Comparison of ENCODE assay signal across 8 cellular contexts in genomic region chr3:33799202-33799551, GRCh38. TPM values are rescaled to one million over a fixed set of nuclear protein-coding genes. Genes with fewer than 3 reads are reported as not detected.
A peak's percentile ranks its signal among the peaks of the same experiment; 100 is the strongest.
DNase-seq lines count a peak whose midpoint lies in the region; ATAC-seq, FAIRE-seq and TF ChIP-seq lines count a peak whose summit lies in the region.

No MANE protein-coding gene starts in this region.

- H3K4me3 ChIP-seq in SJSA1 (peak overlapping the region; percentile 80), fibroblast of pulmonary artery (replicated peaks; ENCODE audit: low read depth, low read length) (peak overlapping the region; percentile 93)

- H3K27me3 ChIP-seq in SJSA1 (replicated peaks) = no peaks in the 10 kb centered on the region

- peaks cover 16% of the 10 kb centered on the region; the same call in 1 of the 2 replicates for H3K36me3 ChIP-seq in SJSA1

- intact Hi-C loops in sciatic nerve (cut with DNase I) = no loop called here

- H3K4me1 ChIP-seq in SJSA1 (replicated peaks) = peaks cover 14% of the 10 kb centered on the region; the same call in 1 of the 2 replicates

- no peaks in the 10 kb centered on the region for H3K9me3 ChIP-seq in SJSA1 (replicated peaks)

- no peak for FAIRE-seq in GM12891 (lab: Jason Lieb, UNC)

- TF ChIP-seq CTCF in fibroblast of pulmonary artery (IDR thresholded peaks at IDR 0.05; ENCODE audit: low read length, missing control alignments) = no peak

- ATAC-seq in sciatic nerve (peak; percentile 3), HG02885 (IDR thresholded peaks at IDR 0.05; ENCODE audit: poor library complexity, unreplicated experiment) (no peak)

- peak overlapping the region; percentile 92 for H3K27ac ChIP-seq in SJSA1

- DNase-seq in GM12891 (ENCODE audit: insufficient read length, low spot score) = peak; percentile 6
- DNase-seq in SJSA1 (ENCODE audit: low read depth in 1 of 2, low spot score in 2 of 2) = no peak
- no peak for DNase-seq in fibroblast of pulmonary artery (ENCODE audit: low read depth)
- no peak for DNase-seq in sciatic nerve (ENCODE audit: low spot score)
- DNase-seq in NCI-H526 (lab: John Stamatoyannopoulos, UW) = no peak
- DNase-seq in kidney glomerular epithelial cell (lab: John Stamatoyannopoulos, UW) = no peak
- DNase-seq in cerebellar cortex (ENCODE audit: low spot score) = no peak

- no peak for TF ChIP-seq POLR2A in GM12891 (IDR thresholded peaks at IDR 0.05; ENCODE audit: low read depth, low read length)

TF ChIP-seq in GM12891, 5 proteins besides CTCF, POLR2A, EP300 and RAD21:
- TF ChIP-seq POLR2AphosphoS5 (IDR thresholded peaks at IDR 0.05; ENCODE audit: low read depth, low read length) (no peak), SPI1 (IDR thresholded peaks at IDR 0.05; ENCODE audit: low read depth, low read length) (no peak), TAF1 (IDR thresholded peaks at IDR 0.05; ENCODE audit: low read depth, low read length) (no peak), PAX5 (IDR thresholded peaks at IDR 0.05; ENCODE audit: insufficient read depth, low read length, severe bottlenecking) (no peak), POU2F2 (IDR thresholded peaks at IDR 0.05; ENCODE audit: low read depth, low read length) (no peak)

RNA-seq across cellular contexts. Expression of gene PDCD6IP, which starts 0.7 kb away (rescaled TPM):
- polyA plus RNA-seq in GM12891 (2012; ENCODE audit: low read depth, missing spikeins) = 58.3 TPM
- 58.1 and 157 TPM in 2 replicates for total RNA-seq in SJSA1 (2014; rRNA removed; shearing (Covaris generic))
- 252 TPM for total RNA-seq in sciatic nerve
